ENCODE assay signal across 31 cellular contexts in the genomic region with DNA sequence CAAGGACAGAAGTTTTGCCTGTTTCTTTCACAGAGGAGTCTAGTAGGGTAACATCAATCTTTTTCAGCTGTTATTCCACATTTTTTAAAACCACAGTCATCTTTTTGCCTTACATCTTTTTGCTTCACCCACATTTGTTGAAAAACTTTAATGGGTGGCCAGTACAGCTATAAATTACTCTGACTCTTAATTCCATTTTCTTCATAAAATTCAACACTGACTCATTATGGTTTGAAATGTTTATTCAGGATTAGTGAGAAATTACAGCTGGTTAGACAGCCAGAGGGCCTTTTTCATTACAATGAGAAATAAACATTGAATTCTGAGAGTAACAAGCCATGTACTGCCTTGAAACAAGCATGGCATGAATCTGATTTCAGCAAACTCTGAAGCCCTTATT. TPM values are rescaled to one million over a fixed set of nuclear protein-coding genes. Genes with fewer than 3 reads are reported as not detected.
DNase-seq lines count a peak whose midpoint lies in the region; ATAC-seq and TF ChIP-seq lines count a peak whose summit lies in the region.
"Had no signal": no experiment of that assay in that cellular context is flagged by ENCODE, and none has a peak within 500 bp of the region (broad histone marks: within the 10 kb centered on the region; RNA-seq: fewer than 3 reads in every experiment).

No MANE protein-coding gene starts in this region.

- no peak for TF ChIP-seq CTCF in fibroblast of lung (conservative IDR thresholded peaks at IDR 0.05 in 1 of 2, IDR thresholded peaks at IDR 0.05 in 1 of 2; ENCODE audit: low read depth in 1 of 2, low read length in 2 of 2)

- DNase-seq in Daoy (ENCODE audit: low read depth) (peak; percentile 1), LHCN-M2 (ENCODE audit: low read depth) (peak; percentile 74), fibroblast of lung (ENCODE audit: low read depth in 2 of 2) (peak; percentile 55 to 76), skeletal muscle cell (ENCODE audit: low read depth) (peak; percentile 10), HK-2 (ENCODE audit: unreplicated experiment) (no peak), foreskin melanocyte (no peak)
- DNase-seq: activated CD4-positive, CD25-positive, alpha-beta regulatory T cell treated with anti-CD3 and anti-CD28 coated beads, Interleukin-2, amount 50 U/mL, for 72 hours; activated CD8-positive, alpha-beta T cell treated with anti-CD3 and anti-CD28 coated beads, Interleukin-2, amount 10 ng/mL, durations not matched to agents 7 days and 5 days; activated T-cell treated with anti-CD3 and anti-CD28 coated beads for 4 hours; C1 segment of cervical spinal cord; central memory CD4-positive, alpha-beta T cell; COR-L47; DMS79; endodermal cell; gastrocnemius medialis; hippocampal formation; immature natural killer cell; mesendoderm; NCI-H1092; NCI-H187 treated with DMSO at 0.1 percent for 48 hours; NCI-H2171 treated with DMSO at 0.1 percent for 48 hours; stimulated activated naive CD8-positive, alpha-beta T cell treated with anti-CD3 and anti-CD28 coated beads, Interleukin-15, Interleukin-2, amounts not matched to agents 100 U/mL and 50 U/mL, for 24 hours; T-helper 17 cell had no signal

- ATAC-seq in HG03354 (IDR thresholded peaks at IDR 0.05; ENCODE audit: poor library complexity, severe bottlenecking, unreplicated experiment) = no peak
- ATAC-seq in GM18498 (IDR thresholded peaks at IDR 0.05; ENCODE audit: unreplicated experiment) = no peak
- ATAC-seq: activated CD8-positive, alpha-beta T cell treated with anti-CD3 and anti-CD28 coated beads, Interleukin-2, amount 10 ng/mL, durations not matched to agents 7 days and 5 days; activated naive CD4-positive, alpha-beta T cell treated with anti-CD3 and anti-CD28 coated beads, Interleukin-2, amount 50 U/mL, for 72 hours; esophagus mucosa; gastrocnemius medialis; left lobe of liver; stimulated activated naive CD8-positive, alpha-beta T cell treated with anti-CD3 and anti-CD28 coated beads, Interleukin-15, Interleukin-2, amounts not matched to agents 100 U/mL and 50 U/mL, for 24 hours; T-helper 17 cell had no signal

- no peak overlapping the region for H3K4me2 ChIP-seq in fibroblast of lung (ENCODE audit: extremely low read depth, insufficient read depth, low read length)

- H3K27ac ChIP-seq in fibroblast of lung (ENCODE audit: insufficient read depth, low read length) = no peak overlapping the region
- H3K27ac ChIP-seq: ascending aorta, gastrocnemius medialis, prostate gland had no signal

- H4K20me1 ChIP-seq in fibroblast of lung (ENCODE audit: control insufficient read depth, extremely low read depth, insufficient read depth, low read length) = no peaks in the 10 kb centered on the region

- H3K4me1 ChIP-seq in fibroblast of lung (ENCODE audit: control insufficient read depth, extremely low read depth, insufficient read depth, low read length) = no peaks in the 10 kb centered on the region
- H3K4me1 ChIP-seq: ascending aorta, gastrocnemius medialis, prostate gland had no signal

- no peaks in the 10 kb centered on the region for H3K79me2 ChIP-seq in fibroblast of lung (ENCODE audit: control insufficient read depth, insufficient read depth, low read length)

- H3K9me3 ChIP-seq in fibroblast of lung (ENCODE audit: control insufficient read depth, insufficient read depth, low read depth, low read length) = no peaks in the 10 kb centered on the region
- H3K9me3 ChIP-seq: ascending aorta, gastrocnemius medialis, prostate gland had no signal

- H3K4me3 ChIP-seq in fibroblast of lung (replicated peaks in 1 of 4; ENCODE audit: control extremely low read depth in 1 of 4, insufficient read depth in 1 of 4, low read depth in 3 of 4, low read length in 4 of 4) (no peak overlapping the region), skeletal muscle cell (ENCODE audit: low read depth, low read length) (no peak overlapping the region)
- H3K4me3 ChIP-seq: ascending aorta, gastrocnemius medialis, prostate gland had no signal

- no peak overlapping the region for H2AFZ ChIP-seq in fibroblast of lung (ENCODE audit: low read length)

- no peaks in the 10 kb centered on the region for H3K36me3 ChIP-seq in fibroblast of lung (ENCODE audit: control insufficient read depth, insufficient read depth, low read length)
- H3K36me3 ChIP-seq: ascending aorta, gastrocnemius medialis, prostate gland had no signal

- no peaks in the 10 kb centered on the region for H3K27me3 ChIP-seq in fibroblast of lung (ENCODE audit: control insufficient read depth, insufficient read depth, low read length)
- H3K27me3 ChIP-seq: ascending aorta, gastrocnemius medialis had no signal

- H3K9ac ChIP-seq in fibroblast of lung (ENCODE audit: insufficient read depth, low read length) = no peak overlapping the region

RNA-seq across cellular contexts. Expression of a gene that starts 19.6 kb away (rescaled TPM):
- 38.8 and 52.0 TPM in 2 replicates for total RNA-seq in Daoy (2014; rRNA removed; shearing (Covaris generic))
- 21.8 and 23.0 TPM in 2 replicates for total RNA-seq in LHCN-M2 (2014; rRNA removed)
- polyA plus RNA-seq in LHCN-M2 (2012) = 17.5 TPM
- 7.4 and 8.1 TPM in 2 replicates for total RNA-seq in fibroblast of lung
- polyA plus RNA-seq in fibroblast of lung = 25.9 and 33.3 TPM in 2 replicates
- 21.6 and 25.9 TPM in 2 replicates for polyA plus RNA-seq in fibroblast of lung (2012)
- polyA minus RNA-seq in fibroblast of lung (ENCODE audit: low replicate concordance) = 2.2 TPM in 1 of 2 replicates, not detected in the other

RNA-seq across cellular contexts. Expression of a gene that starts 40.8 kb away (rescaled TPM):
- 1.7 and 3.0 TPM in 2 replicates for total RNA-seq in Daoy (2014; rRNA removed; shearing (Covaris generic))
- total RNA-seq in LHCN-M2 (2014; rRNA removed) = 0.19 and 0.57 TPM in 2 replicates
- polyA plus RNA-seq in LHCN-M2 (2012) = 0.39 TPM
- total RNA-seq in fibroblast of lung = 0.51 and 3.0 TPM in 2 replicates
- 0.94 and 1.2 TPM in 2 replicates for polyA plus RNA-seq in fibroblast of lung
- polyA plus RNA-seq in fibroblast of lung (2012) = 0.65 and 0.75 TPM in 2 replicates
- 1.1 and 1.4 TPM in 2 replicates for polyA minus RNA-seq in fibroblast of lung (ENCODE audit: low replicate concordance)

RNA-seq across cellular contexts. Expression of a gene that starts 46.4 kb away (rescaled TPM):
- under 0.01 TPM in 1 of 2 replicates, not detected in the other for total RNA-seq in Daoy (2014; rRNA removed; shearing (Covaris generic))
- total RNA-seq in LHCN-M2 (2014; rRNA removed) = not detected in 2 replicates
- polyA plus RNA-seq in LHCN-M2 (2012) = not detected
- total RNA-seq in fibroblast of lung = 0.17 TPM in 1 of 2 replicates, not detected in the other
- polyA plus RNA-seq in fibroblast of lung = 0.08 TPM in 1 of 2 replicates, not detected in the other
- polyA plus RNA-seq in fibroblast of lung (2012) = not detected in 2 replicates
- polyA minus RNA-seq in fibroblast of lung (ENCODE audit: low replicate concordance) = 0.08 TPM in 1 of 2 replicates, not detected in the other
- total RNA-seq: ascending aorta, esophagus mucosa, RPMI7951 had no signal

Comparison
In these comparisons a context has a peak if more than half of its experiments do, and no peak if none do; other contexts are left out.
1. DNase-seq: peak in Daoy (single experiment), LHCN-M2 (single experiment), fibroblast of lung (2 of 2) and skeletal muscle cell (single experiment); none in HK-2 (single experiment) and foreskin melanocyte (single experiment).